In the genomic region with DNA sequence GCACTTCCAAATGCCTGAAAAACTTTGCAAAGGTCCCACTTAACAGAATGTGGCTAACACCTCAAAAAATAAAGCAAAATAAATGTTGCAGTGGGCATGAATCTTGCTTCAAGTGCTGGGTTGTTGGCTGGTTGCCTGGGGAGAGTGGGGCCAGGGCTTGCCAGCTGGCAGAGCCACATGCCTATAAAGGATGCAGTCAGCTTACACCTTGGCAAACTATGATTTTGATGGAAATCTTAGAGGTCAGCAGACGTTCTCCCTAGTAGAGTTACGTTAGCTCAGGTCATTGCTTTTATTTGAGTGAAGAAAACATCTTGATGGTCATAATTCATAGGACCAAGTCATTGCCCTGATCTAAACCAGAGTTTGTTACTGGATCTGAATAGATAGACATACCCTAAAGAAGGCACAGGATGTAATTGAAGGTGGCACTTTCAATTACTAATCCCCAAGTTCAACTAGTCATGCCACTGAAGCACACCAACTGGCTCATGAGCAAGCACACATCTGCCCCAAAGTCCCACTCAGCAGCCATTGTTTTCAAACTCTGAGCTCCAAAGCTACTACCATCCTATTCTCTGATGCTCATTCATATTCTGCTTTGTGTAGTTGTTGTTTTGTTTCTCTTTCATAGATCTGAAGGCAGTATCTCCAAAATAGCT, we compare ENCODE assay signal across 9 cellular contexts. TPM values are rescaled to one million over a fixed set of nuclear protein-coding genes. Genes with fewer than 3 reads are reported as not detected.
A peak's percentile ranks its signal among the peaks of the same experiment; 100 is the strongest.
DNase-seq lines count a peak whose midpoint lies in the region; ATAC-seq, FAIRE-seq and TF ChIP-seq lines count a peak whose summit lies in the region.
"Had no signal": no experiment of that assay in that cellular context is flagged by ENCODE, and none has a peak within 500 bp of the region (broad histone marks: within the 10 kb centered on the region; RNA-seq: fewer than 3 reads in every experiment).

No MANE protein-coding gene starts in this region.

- H3K9me3 ChIP-seq in left lung = no peaks in the 10 kb centered on the region

- no peak for FAIRE-seq in RCC 7860 (lab: Jason Lieb, UNC)

- H3K4me1 ChIP-seq in left lung = peaks cover 19 to 46% of the 10 kb centered on the region in 2 donors

- peak; percentile 33 for DNase-seq in COLO668 (lab: John Stamatoyannopoulos, UW; ENCODE audit: unreplicated experiment)
- DNase-seq in KBM-7 = peak; percentile 43
- DNase-seq in RCC 7860 (ENCODE audit: low spot score) = peak; percentile 6
- DNase-seq in left lung = peak in 1 of 2 donors; percentile 61
- no peak for DNase-seq in NOMO-1 treated with dmso at 0.1 percent for 144 hours (lab: John Stamatoyannopoulos, UW; ENCODE audit: unreplicated experiment)
- no peak for DNase-seq in DMS153 treated with DMSO at 0.1 percent for 48 hours (lab: John Stamatoyannopoulos, UW; ENCODE audit: unreplicated experiment)
- DNase-seq in RKO (ENCODE audit: low spot score) = no peak
- DNase-seq in activated T-cell treated with anti-CD3 and anti-CD28 coated beads, Interleukin-2, amount 50 U/mL, for 1 hour = no peak

- intact Hi-C loops in left lung (cut with DNase I) = no loop called here

- no peaks in the 10 kb centered on the region for H3K27me3 ChIP-seq in left lung

- no peak overlapping the region for H3K4me3 ChIP-seq in left lung

- TF ChIP-seq CTCF in left lung (IDR thresholded peaks at IDR 0.05) = no peak

- in situ Hi-C loops in KBM-7 (cut with MboI; ENCODE audit: low pct_unique_long_range_greater_than_20kb, low sequenced_read_pairs) = no loop called here

- H3K36me3 ChIP-seq in left lung = no peaks in the 10 kb centered on the region

- peak; percentile 36 for ATAC-seq in left lung

- H3K27ac ChIP-seq in left lung = peak overlapping the region; percentile 4 to 39
- H3K27ac ChIP-seq: HL-60 had no signal

RNA-seq across cellular contexts. Expression of gene ZSWIM6, which starts 51.2 kb away (rescaled TPM):
- total RNA-seq in left lung = 10 to 100 TPM; 17.5 to 20.3 TPM

Comparison
In these comparisons a context has a peak if more than half of its experiments do, and no peak if none do; other contexts are left out.
1. DNase-seq: peak in COLO668 (single experiment), KBM-7 (single experiment) and RCC 7860 (single experiment); none in NOMO-1 treated with dmso at 0.1 percent for 144 hours (single experiment), DMS153 treated with DMSO at 0.1 percent for 48 hours (single experiment), RKO (single experiment) and activated T-cell treated with anti-CD3 and anti-CD28 coated beads, Interleukin-2, amount 50 U/mL, for 1 hour (single experiment).